ENCODE assay signal across 2 cellular contexts in the genomic region with DNA sequence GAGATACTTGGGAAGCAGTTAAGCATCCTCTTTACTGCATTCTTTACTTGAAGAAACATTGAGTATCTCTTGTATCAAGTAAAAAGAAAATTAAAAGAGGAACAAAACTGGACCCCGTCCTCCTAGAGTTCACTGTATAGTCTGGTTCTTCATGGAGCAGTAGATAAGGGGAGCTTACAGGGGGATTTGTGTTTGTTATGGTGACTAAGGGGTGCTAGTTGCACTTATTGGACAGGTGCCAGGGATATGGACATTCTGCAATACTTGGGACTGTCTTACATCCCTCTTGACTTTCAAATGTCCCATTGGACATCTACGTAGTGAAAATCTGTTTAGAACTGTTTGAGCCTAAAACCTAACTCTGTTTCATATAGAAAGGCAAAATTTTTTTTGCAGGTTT.
TF ChIP-seq lines count a peak whose summit lies in the region.

No MANE protein-coding gene starts in this region.

TF ChIP-seq in SK-N-SH, 30 proteins besides CTCF, POLR2A, EP300 and RAD21:
- TF ChIP-seq, protein P1, sequence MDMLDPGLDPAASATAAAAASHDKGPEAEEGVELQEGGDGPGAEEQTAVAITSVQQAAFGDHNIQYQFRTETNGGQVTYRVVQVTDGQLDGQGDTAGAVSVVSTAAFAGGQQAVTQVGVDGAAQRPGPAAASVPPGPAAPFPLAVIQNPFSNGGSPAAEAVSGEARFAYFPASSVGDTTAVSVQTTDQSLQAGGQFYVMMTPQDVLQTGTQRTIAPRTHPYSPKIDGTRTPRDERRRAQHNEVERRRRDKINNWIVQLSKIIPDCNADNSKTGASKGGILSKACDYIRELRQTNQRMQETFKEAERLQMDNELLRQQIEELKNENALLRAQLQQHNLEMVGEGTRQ (IDR thresholded peaks at IDR 0.05; ENCODE audit: borderline replicate concordance, low read depth, low read length), result no peak
- TF ChIP-seq FOXJ3 (CRISPR knock-in tag; IDR thresholded peaks at IDR 0.05) (no peak), NFIC (IDR thresholded peaks at IDR 0.05; ENCODE audit: borderline replicate concordance) (peak; percentile 15; the same call in 1 of the 2 replicates), POLR2AphosphoS5 (IDR thresholded peaks at IDR 0.05; ENCODE audit: low read depth, low read length) (no peak)
- TF ChIP-seq, protein P2, sequence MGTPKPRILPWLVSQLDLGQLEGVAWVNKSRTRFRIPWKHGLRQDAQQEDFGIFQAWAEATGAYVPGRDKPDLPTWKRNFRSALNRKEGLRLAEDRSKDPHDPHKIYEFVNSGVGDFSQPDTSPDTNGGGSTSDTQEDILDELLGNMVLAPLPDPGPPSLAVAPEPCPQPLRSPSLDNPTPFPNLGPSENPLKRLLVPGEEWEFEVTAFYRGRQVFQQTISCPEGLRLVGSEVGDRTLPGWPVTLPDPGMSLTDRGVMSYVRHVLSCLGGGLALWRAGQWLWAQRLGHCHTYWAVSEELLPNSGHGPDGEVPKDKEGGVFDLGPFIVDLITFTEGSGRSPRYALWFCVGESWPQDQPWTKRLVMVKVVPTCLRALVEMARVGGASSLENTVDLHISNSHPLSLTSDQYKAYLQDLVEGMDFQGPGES (IDR thresholded peaks at IDR 0.05; ENCODE audit: low read depth, low read length), result no peak

TF ChIP-seq in SK-N-SH treated with all-trans-retinoic acid at 6 μM for 48 hours, 23 proteins besides CTCF, POLR2A, EP300 and RAD21 (continued from another document):
- TF ChIP-seq RARB (CRISPR knock-in tag; IDR thresholded peaks at IDR 0.05) (no peak), PPARA (CRISPR knock-in tag; IDR thresholded peaks at IDR 0.05; ENCODE audit: borderline replicate concordance) (no peak), ZNF565 (CRISPR knock-in tag; conservative IDR thresholded peaks at IDR 0.05; ENCODE audit: low read depth) (no peak), ZFP3 (CRISPR knock-in tag; IDR thresholded peaks at IDR 0.05) (no peak), ISL1 (CRISPR knock-in tag; IDR thresholded peaks at IDR 0.05) (no peak)
